19 cellular contexts compared by ENCODE assay signal in genomic region chr15:90270502-90271150, GRCh38. TPM values are rescaled to one million over a fixed set of nuclear protein-coding genes. Genes with fewer than 3 reads are reported as not detected.
DNase-seq lines count a peak whose midpoint lies in the region; ATAC-seq, FAIRE-seq and TF ChIP-seq lines count a peak whose summit lies in the region.
"Had no signal": no experiment of that assay in that cellular context is flagged by ENCODE, and none has a peak within 500 bp of the region (broad histone marks: within the 10 kb centered on the region; RNA-seq: fewer than 3 reads in every experiment).

No MANE protein-coding gene starts in this region.

- in situ Hi-C loops in GM12878 (cut with MboI), result no loop called here

- no peak for ATAC-seq in CD4-positive, alpha-beta T cell (ENCODE audit: poor library complexity)
- ATAC-seq in GM12878 (no peak), GM18868 (IDR thresholded peaks at IDR 0.05; ENCODE audit: unreplicated experiment) (no peak)
- ATAC-seq: right lobe of liver had no signal

- no TSS peak for BruUV-seq in GM12878 (replicated peaks; lab: Mats Ljungman, UMichigan)

- intact Hi-C loops in CD4-positive, alpha-beta T cell (cut with DNase I, micrococcal nuclease), result no loop called here
- intact Hi-C loops in GM12878 (cut with micrococcal nuclease; ENCODE audit: unreplicated experiment), result no loop called here
- intact Hi-C loops in kidney (cut with DNase I), result no loop called here

- H3K79me2 ChIP-seq in GM12878 (ENCODE audit: control insufficient read depth, insufficient read depth, low read length), result peaks cover 37% of the 10 kb centered on the region

- H3K36me3 Mint-ChIP-seq in CD4-positive, alpha-beta T cell (ENCODE audit: low read depth), result peaks cover 86% of the 10 kb centered on the region
- H3K36me3 Mint-ChIP-seq in IgD-negative memory B cell (peaks cover 3% of the 10 kb centered on the region), neural crest cell (ENCODE audit: low read depth) (peaks cover 17% of the 10 kb centered on the region)

- peak overlapping the region; percentile 36 for H3K4me3 Mint-ChIP-seq in CD4-positive, alpha-beta T cell
- H3K4me3 Mint-ChIP-seq in IgD-negative memory B cell (peak overlapping the region in 1 of 4 donors; percentile 80), neural crest cell (peak overlapping the region; percentile 61)
- H3K4me3 Mint-ChIP-seq: mesothelial cell of epicardium had no signal

- TF ChIP-seq EP300 in GM12878 (IDR thresholded peaks at IDR 0.05; ENCODE audit: borderline replicate concordance in 1 of 2, control insufficient read depth in 1 of 2, low read depth in 2 of 2, low read length in 2 of 2), result no peak

- H3K9ac ChIP-seq in GM12878 (ENCODE audit: control insufficient read depth, insufficient read depth, low read length), result no peak overlapping the region
- no peak overlapping the region for H3K9ac ChIP-seq in kidney (ENCODE audit: low read length in 2 of 2)

- TF ChIP-seq CTCF in CD4-positive, alpha-beta T cell (IDR thresholded peaks at IDR 0.05), result no peak
- no peak for TF ChIP-seq CTCF in GM12878 (IDR thresholded peaks at IDR 0.05 in 2 of 3, conservative IDR thresholded peaks at IDR 0.05 in 1 of 3; ENCODE audit: control insufficient read depth in 2 of 3, extremely low read depth in 1 of 3, insufficient read depth in 1 of 3, low read depth in 3 of 3, low read length in 3 of 3)
- no peak for TF ChIP-seq CTCF in neural crest cell (conservative IDR thresholded peaks at IDR 0.05)
- no peak for TF ChIP-seq CTCF in kidney (IDR thresholded peaks at IDR 0.05; ENCODE audit: borderline replicate concordance, extremely low read depth, insufficient read depth)

- H3K4me3 ChIP-seq in GM12878, result peak overlapping the region; percentile 5; the same call in 1 of the 2 replicates
- H3K4me3 ChIP-seq in kidney (ENCODE audit: low read length in 2 of 2), result no peak overlapping the region
- H3K4me3 ChIP-seq: right lobe of liver, uterus had no signal

- POLR2A ChIA-PET in CD4-positive, alpha-beta T cell (lab: Charles Lee), result interaction anchor here (2.1 kb wide), 1 partner anchor 37 kb away, joined by 9 read pairs; the partner anchor contains the start of genes CIB1 and GDPGP1
- POLR2A ChIA-PET in GM12878 (lab: Charles Lee), result interaction anchor here (0.5 to 1.2 kb wide), 2 partner anchors 16 to 21 kb away, joined by 3 read pairs; partner anchors contain the start of gene TTLL13

- DNase-seq in CD4-positive, alpha-beta T cell, result no peak
- no peak for DNase-seq in GM12878 (ENCODE audit: low read depth, low spot score)
- no peak for DNase-seq in neural crest cell (ENCODE audit: low read depth, low spot score)
- DNase-seq in dermis blood vessel endothelial cell, result no peak
- no peak for DNase-seq in kidney
- DNase-seq: activated CD4-positive, alpha-beta T cell treated with anti-CD3 and anti-CD28 coated beads, Interleukin-2, amount 50 U/mL, for 48 hours; NCI-H1048; NCI-H2029 treated with DMSO at 0.1 percent for 48 hours; SHP77; T-helper 1 cell; uterus had no signal

- H3K27me3 Mint-ChIP-seq in CD4-positive, alpha-beta T cell, result no peaks in the 10 kb centered on the region
- no peaks in the 10 kb centered on the region for H3K27me3 Mint-ChIP-seq in IgD-negative memory B cell
- H3K27me3 Mint-ChIP-seq in neural crest cell (ENCODE audit: low read depth), result no peaks in the 10 kb centered on the region

- H2AFZ ChIP-seq in GM12878 (ENCODE audit: control insufficient read depth, low read depth, low read length), result no peak overlapping the region

- no peaks in the 10 kb centered on the region for H3K27me3 ChIP-seq in CD4-positive, alpha-beta T cell (ENCODE audit: control insufficient read depth, insufficient read depth, low read length)
- H3K27me3 ChIP-seq in GM12878 (replicated peaks in 1 of 2; ENCODE audit: control insufficient read depth in 2 of 2, insufficient read depth in 2 of 2, low read length in 1 of 2), result no peaks in the 10 kb centered on the region
- H3K27me3 ChIP-seq: right lobe of liver, uterus had no signal

- no peak for TF ChIP-seq RAD21 in GM12878 (IDR thresholded peaks at IDR 0.05; ENCODE audit: insufficient read depth, low read depth, low read length)

- no peak for TF ChIP-seq POLR2A in GM12878 (IDR thresholded peaks at IDR 0.05; ENCODE audit: low read depth, low read length)

- no peaks in the 10 kb centered on the region for H3K9me3 ChIP-seq in CD4-positive, alpha-beta T cell (ENCODE audit: control insufficient read depth, low read length)
- H3K9me3 ChIP-seq in GM12878 (replicated peaks; ENCODE audit: control insufficient read depth, insufficient read depth, low read length), result no peaks in the 10 kb centered on the region
- H3K9me3 ChIP-seq in kidney (ENCODE audit: control insufficient read depth in 1 of 2, low read length in 2 of 2), result no peaks in the 10 kb centered on the region
- H3K9me3 ChIP-seq: right lobe of liver, uterus had no signal

- FAIRE-seq in GM12878 (lab: Jason Lieb, UNC) (no peak), kidney (lab: Jason Lieb, UNC) (no peak)
- FAIRE-seq: astrocyte, colon, G401.6, GM12891 had no signal

- H3K4me2 ChIP-seq in GM12878 (ENCODE audit: control insufficient read depth, insufficient read depth), result no peak overlapping the region

- RAD21 ChIA-PET in GM12878 (lab: Charles Lee; ENCODE audit: unreplicated experiment), result interaction anchor here (1.3 kb wide), 1 partner anchor 37 kb away, joined by 3 read pairs; the partner anchor contains the start of genes CIB1 and GDPGP1

- no peaks in the 10 kb centered on the region for H4K20me1 ChIP-seq in GM12878 (ENCODE audit: control insufficient read depth, insufficient read depth)

- H3K4me1 Mint-ChIP-seq in CD4-positive, alpha-beta T cell (ENCODE audit: low read depth), result peaks cover 67% of the 10 kb centered on the region
- H3K4me1 Mint-ChIP-seq in IgD-negative memory B cell (peaks cover 26 to 32% (median 31%) of the 10 kb centered on the region in 3 donors), neural crest cell (peaks cover 33% of the 10 kb centered on the region)

- H3K27ac Mint-ChIP-seq in CD4-positive, alpha-beta T cell, result peak overlapping the region; percentile 85
- peak overlapping the region in 2 of 3 donors; percentile 13 to 80 for H3K27ac Mint-ChIP-seq in IgD-negative memory B cell
- no peak overlapping the region for H3K27ac Mint-ChIP-seq in neural crest cell (ENCODE audit: unreplicated experiment)

- no peaks in the 10 kb centered on the region for H3K9me3 Mint-ChIP-seq in CD4-positive, alpha-beta T cell
- peaks cover 0 to 1% (median 0%) of the 10 kb centered on the region in 3 donors for H3K9me3 Mint-ChIP-seq in IgD-negative memory B cell
- H3K9me3 Mint-ChIP-seq in neural crest cell, result no peaks in the 10 kb centered on the region
- H3K9me3 Mint-ChIP-seq: mesothelial cell of epicardium had no signal

- SMC1A ChIA-PET in GM12878 (lab: Charles Lee; ENCODE audit: uncharacterized antibody, unreplicated experiment), result interaction anchor here (0.9 to 2.5 kb wide), 7 partner anchors 11 to 121 kb away, joined by 3 to 11 read pairs (median 3); no protein-coding TSS in a partner anchor

- H3K4me1 ChIP-seq in GM12878 (ENCODE audit: control insufficient read depth, insufficient read depth, low read length) (no peaks in the 10 kb centered on the region), kidney (ENCODE audit: control insufficient read depth in 1 of 2, insufficient read depth in 1 of 2, low read depth in 1 of 2, low read length in 2 of 2) (peaks cover 6 to 15% of the 10 kb centered on the region in 2 donors)

- 83% methylated on average over 10 of the region's 10 CpGs for WGBS in GM12878 (ENCODE audit: insufficient coverage, insufficient replicate concordance, low lambda C conversion rate, missing lambda C conversion rate)

- CTCF ChIA-PET in CD4-positive, alpha-beta T cell (lab: Charles Lee), result no interaction called here
- CTCF ChIA-PET in GM12878 (lab: Yijun Ruan, JAX), result interaction anchor here (0.7 to 1.5 kb wide), 6 partner anchors 23 to 266 kb away, joined by 3 to 5 read pairs (median 3); partner anchors contain the start of gene CIB1

- no peak overlapping the region for H3K27ac ChIP-seq in CD4-positive, alpha-beta T cell (ENCODE audit: low read depth, low read length)
- H3K27ac ChIP-seq in GM12878 (ENCODE audit: control insufficient read depth, insufficient read depth), result no peak overlapping the region
- no peak overlapping the region for H3K27ac ChIP-seq in kidney (ENCODE audit: low read depth in 2 of 2, low read length in 2 of 2)
- H3K27ac ChIP-seq: right lobe of liver, uterus had no signal

- H3K36me3 ChIP-seq in GM12878 (ENCODE audit: control insufficient read depth in 2 of 2, insufficient read depth in 2 of 2, low read length in 1 of 2) (peaks cover 2 to 4% of the 10 kb centered on the region in 2 experiments), kidney (ENCODE audit: control insufficient read depth in 1 of 2, insufficient read depth in 2 of 2, low read length in 2 of 2) (peaks cover 9 to 25% of the 10 kb centered on the region in 2 donors)
- H3K36me3 ChIP-seq: uterus had no signal

RNA-seq across cellular contexts. Expression of gene NGRN, which starts 5.2 kb away (rescaled TPM):
- total RNA-seq in CD4-positive, alpha-beta T cell, result 10 to 100 TPM; 55.7 to 58.4 TPM
- polyA plus RNA-seq in IgD-negative memory B cell, result 63.4 TPM
- 17.2 and 19.9 TPM in 2 replicates for total RNA-seq in GM12878 (2013; cell fraction: nucleolus; rRNA removed)
- total RNA-seq in GM12878 (2014; rRNA removed), result 22.9 and 26.0 TPM in 2 replicates
- total RNA-seq in GM12878 (2014; rRNA removed; fragmentation: Illumina TruSeq; extraction: Trizol), result 17.8 and 18.2 TPM in 2 replicates
- 22.9 and 25.7 TPM in 2 replicates for total RNA-seq in GM12878 (2021)
- polyA plus RNA-seq in GM12878 (2011; ENCODE audit: low read depth), result 11.0 TPM
- polyA plus RNA-seq in GM12878 (2011; rRNA removed), result 28.4 and 29.5 TPM in 2 replicates
- polyA plus RNA-seq in GM12878 (2011; cell fraction: cytosol; rRNA removed), result 19.3 and 20.9 TPM in 2 replicates
- polyA plus RNA-seq in GM12878 (2011; cell fraction: nucleus; rRNA removed), result 16.1 and 17.5 TPM in 2 replicates
- 13.8 and 14.7 TPM in 2 replicates for polyA plus RNA-seq in GM12878 (2012)
- 18.3 and 20.8 TPM in 2 replicates for polyA plus RNA-seq in GM12878 (2014; fragmentation: Illumina TruSeq; extraction: Trizol)
- 10 to 100 TPM in 1 of 2 experiments, 1 to 10 TPM in 1; 5.8 to 11.2 TPM for polyA plus RNA-seq in GM12878 (2014; fragmentation: Nextera tagmentation; extraction: Ambion mirVana)
- polyA plus RNA-seq in GM12878 (2014; rRNA removed), result 22.2 and 23.6 TPM in 2 replicates
- 10 to 100 TPM; 29.2 to 31.3 TPM for polyA plus RNA-seq in GM12878 (2016; fragmentation: Nextera tagmentation; extraction: Ambion mirVana)
- polyA minus RNA-seq in GM12878 (2011; rRNA and poly(A)+ RNA removed), result 14.7 and 17.3 TPM in 2 replicates
- 4.0 and 5.6 TPM in 2 replicates for polyA minus RNA-seq in GM12878 (2011; cell fraction: cytosol; rRNA and poly(A)+ RNA removed)
- 5.7 and 11.4 TPM in 2 replicates for polyA minus RNA-seq in GM12878 (2011; cell fraction: nucleus; rRNA and poly(A)+ RNA removed)
- total RNA-seq in neural crest cell, result 126 and 132 TPM in 2 replicates
- total RNA-seq in dermis blood vessel endothelial cell, result 68.1 and 92.9 TPM in 2 replicates
- total RNA-seq in kidney, result 81.9 TPM
- 93.8 TPM for polyA plus RNA-seq in kidney (ENCODE audit: insufficient read depth, low read depth, low replicate concordance)

RNA-seq across cellular contexts. Expression of gene TTLL13, which starts 21.3 kb away (rescaled TPM):
- 1 to 10 TPM in 1 of 2 experiments, under 1 TPM in 1; 0.63 to 1.8 TPM for total RNA-seq in CD4-positive, alpha-beta T cell
- polyA plus RNA-seq in IgD-negative memory B cell (0.08 TPM), GM12878 (2011; rRNA removed) (0.26 and 0.27 TPM in 2 replicates), GM12878 (2014; fragmentation: Illumina TruSeq; extraction: Trizol) (0.13 and 0.22 TPM in 2 replicates), GM12878 (2014; fragmentation: Nextera tagmentation; extraction: Ambion mirVana) (under 1 TPM in 1 of 2 experiments, not detected in 1; 0.03 TPM), GM12878 (2014; rRNA removed) (0.17 and 0.22 TPM in 2 replicates), GM12878 (2016; fragmentation: Nextera tagmentation; extraction: Ambion mirVana) (under 1 TPM; 0.09 to 0.32 TPM), kidney (ENCODE audit: insufficient read depth, low read depth, low replicate concordance) (0.88 TPM)
- 0.32 and 1.2 TPM in 2 replicates for total RNA-seq in GM12878 (2013; cell fraction: nucleolus; rRNA removed)
- total RNA-seq in GM12878 (2014; rRNA removed) (0.05 and 0.11 TPM in 2 replicates), GM12878 (2014; rRNA removed; fragmentation: Illumina TruSeq; extraction: Trizol) (0.09 TPM in 1 of 2 replicates, not detected in the other), GM12878 (2021) (0.13 and 0.19 TPM in 2 replicates), neural crest cell (0.19 TPM in 1 of 2 replicates, not detected in the other), dermis blood vessel endothelial cell (0.09 and 0.17 TPM in 2 replicates), kidney (0.54 TPM)
- 0.16 TPM for polyA plus RNA-seq in GM12878 (2011; ENCODE audit: low read depth)
- polyA plus RNA-seq in GM12878 (2011; cell fraction: cytosol; rRNA removed), result 0.18 and 0.63 TPM in 2 replicates
- 0.34 and 1.1 TPM in 2 replicates for polyA plus RNA-seq in GM12878 (2011; cell fraction: nucleus; rRNA removed)
- 0.11 and 0.22 TPM in 2 replicates for polyA plus RNA-seq in GM12878 (2012)
- polyA minus RNA-seq in GM12878 (2011; rRNA and poly(A)+ RNA removed), result 0.15 and 0.29 TPM in 2 replicates
- not detected in 2 replicates for polyA minus RNA-seq in GM12878 (2011; cell fraction: cytosol; rRNA and poly(A)+ RNA removed)
- 0.12 TPM in 1 of 2 replicates, not detected in the other for polyA minus RNA-seq in GM12878 (2011; cell fraction: nucleus; rRNA and poly(A)+ RNA removed)
- total RNA-seq: astrocyte had no signal

RNA-seq across cellular contexts. Expression of gene GDPGP1, which starts 36.6 kb away (rescaled TPM):
- total RNA-seq in CD4-positive, alpha-beta T cell, result 1 to 10 TPM; 7.5 to 8.3 TPM
- 1.3 TPM for polyA plus RNA-seq in IgD-negative memory B cell
- 14.4 and 14.8 TPM in 2 replicates for total RNA-seq in GM12878 (2013; cell fraction: nucleolus; rRNA removed)
- 5.2 and 5.6 TPM in 2 replicates for total RNA-seq in GM12878 (2014; rRNA removed)
- total RNA-seq in GM12878 (2014; rRNA removed; fragmentation: Illumina TruSeq; extraction: Trizol), result 2.7 and 3.5 TPM in 2 replicates
- total RNA-seq in GM12878 (2021), result 7.8 and 8.9 TPM in 2 replicates
- 1.8 TPM for polyA plus RNA-seq in GM12878 (2011; ENCODE audit: low read depth)
- 1.5 and 3.2 TPM in 2 replicates for polyA plus RNA-seq in GM12878 (2011; rRNA removed)
- 3.5 and 3.8 TPM in 2 replicates for polyA plus RNA-seq in GM12878 (2011; cell fraction: cytosol; rRNA removed)
- 7.7 and 7.9 TPM in 2 replicates for polyA plus RNA-seq in GM12878 (2011; cell fraction: nucleus; rRNA removed)
- polyA plus RNA-seq in GM12878 (2012), result 2.5 and 2.6 TPM in 2 replicates
- 0.90 and 2.2 TPM in 2 replicates for polyA plus RNA-seq in GM12878 (2014; fragmentation: Illumina TruSeq; extraction: Trizol)
- polyA plus RNA-seq in GM12878 (2014; fragmentation: Nextera tagmentation; extraction: Ambion mirVana), result under 1 TPM; 0.68 to 0.85 TPM
- 4.3 TPM in 2 replicates for polyA plus RNA-seq in GM12878 (2014; rRNA removed)
- 1 to 10 TPM; 2.1 to 3.8 TPM for polyA plus RNA-seq in GM12878 (2016; fragmentation: Nextera tagmentation; extraction: Ambion mirVana)
- 7.0 and 18.5 TPM in 2 replicates for polyA minus RNA-seq in GM12878 (2011; rRNA and poly(A)+ RNA removed)
- 1.7 and 4.5 TPM in 2 replicates for polyA minus RNA-seq in GM12878 (2011; cell fraction: cytosol; rRNA and poly(A)+ RNA removed)
- 13.9 and 18.6 TPM in 2 replicates for polyA minus RNA-seq in GM12878 (2011; cell fraction: nucleus; rRNA and poly(A)+ RNA removed)
- 5.8 and 7.0 TPM in 2 replicates for total RNA-seq in neural crest cell
- 11.7 and 13.6 TPM in 2 replicates for total RNA-seq in dermis blood vessel endothelial cell
- 15.3 TPM for total RNA-seq in kidney
- polyA plus RNA-seq in kidney (ENCODE audit: insufficient read depth, low read depth, low replicate concordance), result 4.8 TPM

RNA-seq across cellular contexts. Expression of gene CIB1, which starts 36.9 kb away (rescaled TPM):
- 100 to 1,000 TPM; 279 to 295 TPM for total RNA-seq in CD4-positive, alpha-beta T cell
- 304 TPM for polyA plus RNA-seq in IgD-negative memory B cell
- 10.1 and 10.3 TPM in 2 replicates for total RNA-seq in GM12878 (2013; cell fraction: nucleolus; rRNA removed)
- total RNA-seq in GM12878 (2014; rRNA removed), result 67.1 and 73.8 TPM in 2 replicates
- 51.4 and 53.0 TPM in 2 replicates for total RNA-seq in GM12878 (2014; rRNA removed; fragmentation: Illumina TruSeq; extraction: Trizol)
- 80.8 and 88.8 TPM in 2 replicates for total RNA-seq in GM12878 (2021)
- polyA plus RNA-seq in GM12878 (2011; ENCODE audit: low read depth), result 55.1 TPM
- polyA plus RNA-seq in GM12878 (2011; rRNA removed), result 78.5 and 155 TPM in 2 replicates
- polyA plus RNA-seq in GM12878 (2011; cell fraction: cytosol; rRNA removed), result 207 and 248 TPM in 2 replicates
- 114 and 156 TPM in 2 replicates for polyA plus RNA-seq in GM12878 (2011; cell fraction: nucleus; rRNA removed)
- polyA plus RNA-seq in GM12878 (2012), result 109 and 142 TPM in 2 replicates
- polyA plus RNA-seq in GM12878 (2014; fragmentation: Illumina TruSeq; extraction: Trizol), result 42.7 and 83.0 TPM in 2 replicates
- 10 to 100 TPM; 10.8 to 42.5 TPM for polyA plus RNA-seq in GM12878 (2014; fragmentation: Nextera tagmentation; extraction: Ambion mirVana)
- 141 and 142 TPM in 2 replicates for polyA plus RNA-seq in GM12878 (2014; rRNA removed)
- 100 to 1,000 TPM; 128 to 134 TPM for polyA plus RNA-seq in GM12878 (2016; fragmentation: Nextera tagmentation; extraction: Ambion mirVana)
- 57.2 and 93.1 TPM in 2 replicates for polyA minus RNA-seq in GM12878 (2011; rRNA and poly(A)+ RNA removed)
- 17.9 and 31.4 TPM in 2 replicates for polyA minus RNA-seq in GM12878 (2011; cell fraction: cytosol; rRNA and poly(A)+ RNA removed)
- 11.7 and 13.8 TPM in 2 replicates for polyA minus RNA-seq in GM12878 (2011; cell fraction: nucleus; rRNA and poly(A)+ RNA removed)
- total RNA-seq in neural crest cell, result 23.1 and 24.5 TPM in 2 replicates
- total RNA-seq in dermis blood vessel endothelial cell, result 22.5 and 26.2 TPM in 2 replicates
- 158 TPM for total RNA-seq in kidney
- polyA plus RNA-seq in kidney (ENCODE audit: insufficient read depth, low read depth, low replicate concordance), result 321 TPM
